In genomic region chr3:58349792-58350626, GRCh38 we compare ENCODE assay signal across 9 cellular contexts. TPM values are rescaled to one million over a fixed set of nuclear protein-coding genes. Genes with fewer than 3 reads are reported as not detected.
DNase-seq lines count a peak whose midpoint lies in the region; ATAC-seq and TF ChIP-seq lines count a peak whose summit lies in the region.
"Had no signal": no experiment of that assay in that cellular context is flagged by ENCODE, and none has a peak within 500 bp of the region (broad histone marks: within the 10 kb centered on the region; RNA-seq: fewer than 3 reads in every experiment).

No MANE protein-coding gene starts in this region.

- POLR2A ChIA-PET in CD8-positive, alpha-beta T cell (lab: Charles Lee), result no interaction called here

- peaks cover 12% of the 10 kb centered on the region for H3K36me3 Mint-ChIP-seq in CD8-positive, alpha-beta T cell

- H3K27ac Mint-ChIP-seq in CD8-positive, alpha-beta T cell, result peak overlapping the region; percentile 27
- H3K27ac Mint-ChIP-seq: activated naive CD4-positive, alpha-beta T cell treated with anti-CD3 and anti-CD28 coated beads, Interleukin-2, amount 50 U/mL, for 24 hours had no signal

- TF ChIP-seq POLR2A in upper lobe of left lung (IDR thresholded peaks at IDR 0.05), result no peak

- H3K4me3 ChIP-seq in CD8-positive, alpha-beta T cell (ENCODE audit: low read depth, low read length), result no peak overlapping the region
- H3K4me3 ChIP-seq in SU-DHL-6 (ENCODE audit: insufficient read depth, low read length, poor library complexity, severe bottlenecking) (peak overlapping the region; percentile 31), upper lobe of left lung (no peak overlapping the region), MG63 (no peak overlapping the region)

- no peaks in the 10 kb centered on the region for H3K9me3 ChIP-seq in CD8-positive, alpha-beta T cell (ENCODE audit: low read length)
- H3K9me3 ChIP-seq in SU-DHL-6 (ENCODE audit: insufficient read depth, low read length) (no peaks in the 10 kb centered on the region), upper lobe of left lung (no peaks in the 10 kb centered on the region), MG63 (no peaks in the 10 kb centered on the region)

- H3K4me1 ChIP-seq in CD8-positive, alpha-beta T cell (ENCODE audit: insufficient read depth, low read length), result peaks cover 16% of the 10 kb centered on the region
- H3K4me1 ChIP-seq in upper lobe of left lung, result peaks cover 4 to 40% (median 26%) of the 10 kb centered on the region in 4 donors

- no peaks in the 10 kb centered on the region for H4K20me1 ChIP-seq in SU-DHL-6 (ENCODE audit: low read depth, low read length)

- H3F3A ChIP-seq in SU-DHL-6 (ENCODE audit: insufficient read depth), result peaks cover 93% of the 10 kb centered on the region

- peaks cover 41% of the 10 kb centered on the region for H3K4me1 Mint-ChIP-seq in CD8-positive, alpha-beta T cell (ENCODE audit: low read depth)

- intact Hi-C loops in CD8-positive, alpha-beta T cell (cut with DNase I, micrococcal nuclease), result no loop called here

- H3K36me3 ChIP-seq in CD8-positive, alpha-beta T cell (ENCODE audit: insufficient read depth, low read length), result no peaks in the 10 kb centered on the region
- no peaks in the 10 kb centered on the region for H3K36me3 ChIP-seq in SU-DHL-6 (ENCODE audit: low read length)
- H3K36me3 ChIP-seq in upper lobe of left lung, result no peaks in the 10 kb centered on the region
- no peaks in the 10 kb centered on the region for H3K36me3 ChIP-seq in MG63

- no peaks in the 10 kb centered on the region for H3K9me2 ChIP-seq in SU-DHL-6 (replicated peaks; ENCODE audit: insufficient read depth, low read length)

- H3K4me3 Mint-ChIP-seq in CD8-positive, alpha-beta T cell, result no peak overlapping the region
- H3K4me3 Mint-ChIP-seq: activated naive CD4-positive, alpha-beta T cell treated with anti-CD3 and anti-CD28 coated beads, Interleukin-2, amount 50 U/mL, for 24 hours had no signal

- peak overlapping the region; percentile 81 for H3K4me2 ChIP-seq in SU-DHL-6 (ENCODE audit: low read depth, low read length, poor library complexity, severe bottlenecking)

- H2AFZ ChIP-seq in SU-DHL-6 (ENCODE audit: low read depth, low read length, severe bottlenecking), result no peak overlapping the region

- TF ChIP-seq EP300 in upper lobe of left lung (IDR thresholded peaks at IDR 0.05), result no peak

- CTCF ChIA-PET in CD8-positive, alpha-beta T cell (lab: Charles Lee), result interaction anchor here (0.7 to 1.4 kb wide), 3 partner anchors 65 to 218 kb away, joined by 3 to 4 read pairs (median 3); no protein-coding TSS in a partner anchor

- H3K27me3 ChIP-seq in CD8-positive, alpha-beta T cell (ENCODE audit: insufficient read depth, low read length), result no peaks in the 10 kb centered on the region
- H3K27me3 ChIP-seq in SU-DHL-6 (ENCODE audit: low read length) (no peaks in the 10 kb centered on the region), upper lobe of left lung (no peaks in the 10 kb centered on the region), MG63 (no peaks in the 10 kb centered on the region)

- H3K9me3 Mint-ChIP-seq in CD8-positive, alpha-beta T cell, result no peaks in the 10 kb centered on the region
- H3K9me3 Mint-ChIP-seq: activated naive CD4-positive, alpha-beta T cell treated with anti-CD3 and anti-CD28 coated beads, Interleukin-2, amount 50 U/mL, for 24 hours had no signal

- TF ChIP-seq CTCF in CD8-positive, alpha-beta T cell (IDR thresholded peaks at IDR 0.05), result no peak
- no peak for TF ChIP-seq CTCF in SU-DHL-6 (IDR thresholded peaks at IDR 0.05; ENCODE audit: insufficient read depth, low read length, poor library complexity, severe bottlenecking)
- no peak for TF ChIP-seq CTCF in upper lobe of left lung (IDR thresholded peaks at IDR 0.05)

- no peak for DNase-seq in CD8-positive, alpha-beta T cell
- DNase-seq in GM19238 (ENCODE audit: insufficient read length, low spot score) (peak; percentile 30), upper lobe of left lung (peak in 1 of 2 donors; percentile 22), MG63 (no peak), DMS 273 (lab: John Stamatoyannopoulos, UW; ENCODE audit: unreplicated experiment) (no peak), NCI-H1930 (lab: John Stamatoyannopoulos, UW) (no peak)

- H3K9ac ChIP-seq in SU-DHL-6 (ENCODE audit: low read length), result peak overlapping the region; percentile 64

- no peak overlapping the region for H3K27ac ChIP-seq in CD8-positive, alpha-beta T cell (ENCODE audit: low read depth, low read length)
- H3K27ac ChIP-seq in SU-DHL-6 (ENCODE audit: low read depth, low read length) (peak overlapping the region; percentile 98), upper lobe of left lung (peak overlapping the region in 2 of 4 donors; percentile 29 to 68)

- peaks cover 77% of the 10 kb centered on the region for H3K79me2 ChIP-seq in SU-DHL-6 (ENCODE audit: insufficient read depth, low read length)

- WGBS in upper lobe of left lung, 2 donors, result 68 to 72% methylated on average over 7 of the region's 7 CpGs

- no peaks in the 10 kb centered on the region for H3K27me3 Mint-ChIP-seq in CD8-positive, alpha-beta T cell (ENCODE audit: low read depth)
- H3K27me3 Mint-ChIP-seq: activated naive CD4-positive, alpha-beta T cell treated with anti-CD3 and anti-CD28 coated beads, Interleukin-2, amount 50 U/mL, for 24 hours had no signal

- no peak for ATAC-seq in CD8-positive, alpha-beta T cell
- ATAC-seq in HG03097 (IDR thresholded peaks at IDR 0.05; ENCODE audit: low FRiP score, unreplicated experiment) (peak; percentile 87), upper lobe of left lung (ENCODE audit: low FRiP score in 2 of 2) (peak; percentile 7 to 28)

RNA-seq across cellular contexts. Expression of gene PXK, which starts 17.3 kb away (rescaled TPM):
- 10 to 100 TPM; 14.9 to 15.0 TPM for total RNA-seq in CD8-positive, alpha-beta T cell
- 10 to 100 TPM; 17.6 to 38.8 (median 23.2) TPM for total RNA-seq in upper lobe of left lung
- 25.7 and 34.8 TPM in 2 replicates for total RNA-seq in MG63 (2014; rRNA removed; shearing (Covaris generic); ENCODE audit: low replicate concordance)

RNA-seq across cellular contexts. Expression of gene HTD2, which starts 43.7 kb away (rescaled TPM):
- 1 to 10 TPM; 6.4 to 8.9 TPM for total RNA-seq in CD8-positive, alpha-beta T cell
- total RNA-seq in upper lobe of left lung, result 10 to 100 TPM in 2 of 6 donors, 1 to 10 TPM in 3, not detected in 1; 7.1 to 14.7 (median 9.0) TPM
- total RNA-seq in MG63 (2014; rRNA removed; shearing (Covaris generic); ENCODE audit: low replicate concordance), result 3.6 and 25.3 TPM in 2 replicates

RNA-seq across cellular contexts. Expression of gene RPP14, which starts 44.0 kb away (rescaled TPM):
- total RNA-seq in CD8-positive, alpha-beta T cell, result 10 to 100 TPM; 18.3 to 20.4 TPM
- total RNA-seq in upper lobe of left lung, result 10 to 100 TPM in 2 of 6 donors, 1 to 10 TPM in 4; 6.3 to 11.0 (median 9.4) TPM
- total RNA-seq in MG63 (2014; rRNA removed; shearing (Covaris generic); ENCODE audit: low replicate concordance), result 6.2 and 16.3 TPM in 2 replicates
